ENCODE assay signal across 23 cellular contexts in the genomic region with DNA sequence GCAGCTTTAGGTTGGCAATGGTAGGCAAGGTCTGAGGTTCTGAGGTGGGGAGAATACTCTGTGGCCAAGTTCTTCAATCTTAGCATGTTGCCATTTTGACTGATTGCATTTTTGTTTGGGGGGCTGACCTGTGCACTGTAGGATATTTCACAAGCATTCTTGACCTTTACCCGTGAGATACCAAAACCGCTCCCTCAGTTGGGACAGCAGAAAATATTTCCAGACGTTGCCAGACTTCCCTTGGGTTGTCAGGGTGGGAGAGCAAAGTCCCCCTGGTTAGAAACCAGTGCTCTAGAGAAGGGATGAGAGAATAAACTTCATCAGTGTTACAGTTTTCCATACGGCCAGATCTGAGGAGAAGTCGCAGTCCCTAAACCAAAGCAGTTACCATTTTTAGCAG.
"Had no signal": no experiment of that assay in that cellular context is flagged by ENCODE, and none has a peak within 500 bp of the region (broad histone marks: within the 10 kb centered on the region; RNA-seq: fewer than 3 reads in every experiment).

No MANE protein-coding gene starts in this region.

- H3K4me1 ChIP-seq: colonic mucosa, gastrocnemius medialis, heart right ventricle, left lung, lower lobe of right lung had no signal

- H3K27ac ChIP-seq: colonic mucosa, epithelial cell of prostate, gastrocnemius medialis, heart right ventricle, left lung, lower lobe of right lung had no signal

- H3K9me3 ChIP-seq: colonic mucosa, esophagus squamous epithelium, gastrocnemius medialis, lower lobe of right lung had no signal

- H3K4me3 ChIP-seq: colonic mucosa, esophagus squamous epithelium, gastrocnemius medialis, heart right ventricle, left lung, lower lobe of right lung had no signal

- FAIRE-seq: endometrium, kidney had no signal

- H3K27me3 ChIP-seq: colonic mucosa, esophagus squamous epithelium, gastrocnemius medialis, heart right ventricle, left lung had no signal

- H3K36me3 ChIP-seq: colonic mucosa, esophagus squamous epithelium, gastrocnemius medialis, heart right ventricle, left lung, lower lobe of right lung had no signal

- ATAC-seq: effector memory CD8-positive, alpha-beta T cell; gastrocnemius medialis; heart right ventricle; left colon; left lung; lower lobe of right lung had no signal

- DNase-seq: colonic mucosa; cortex of kidney; effector CD8-positive, alpha-beta T cell; effector memory CD8-positive, alpha-beta T cell; endodermal cell; erythroblast; esophagus squamous epithelium; foreskin fibroblast; foreskin melanocyte; gastrocnemius medialis; glutamatergic neuron; heart right ventricle; hypothalamus; immature natural killer cell; islet precursor cell; kidney; left colon; left lung; lower lobe of right lung; mesendoderm; midbrain had no signal
